Comparison of ENCODE assay signal across 19 cellular contexts in the genomic region with DNA sequence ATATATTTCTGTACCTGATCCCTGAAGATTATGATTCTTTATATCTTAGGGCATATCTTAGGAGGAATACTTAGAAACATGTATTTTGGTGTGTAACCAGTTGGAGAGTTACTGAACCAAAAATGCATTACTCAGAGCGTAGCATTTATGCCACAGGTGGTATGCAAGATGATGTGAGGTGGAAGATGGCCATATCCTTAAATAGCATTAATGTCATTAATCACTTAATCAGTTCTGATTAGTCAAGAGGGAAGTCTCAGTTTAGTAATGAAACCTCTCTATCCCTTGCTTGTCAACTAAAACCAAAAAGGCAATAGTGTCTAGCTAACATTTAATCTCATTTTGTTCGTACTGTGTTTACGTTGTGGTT. TPM values are rescaled to one million over a fixed set of nuclear protein-coding genes. Genes with fewer than 3 reads are reported as not detected.
DNase-seq lines count a peak whose midpoint lies in the region; ATAC-seq, FAIRE-seq and TF ChIP-seq lines count a peak whose summit lies in the region.
"Had no signal": no experiment of that assay in that cellular context is flagged by ENCODE, and none has a peak within 500 bp of the region (broad histone marks: within the 10 kb centered on the region; RNA-seq: fewer than 3 reads in every experiment).

No MANE protein-coding gene starts in this region.

- TF ChIP-seq POLR2A in A549 (IDR thresholded peaks at IDR 0.05; ENCODE audit: low read length) (no peak), HCT116 (IDR thresholded peaks at IDR 0.05; ENCODE audit: borderline replicate concordance, extremely low read depth, insufficient read depth, insufficient read length) (no peak)

- H3K4me3 ChIP-seq in A549 (no peak overlapping the region), HCT116 (replicated peaks in 1 of 2; ENCODE audit: low read depth in 1 of 2, low read length in 2 of 2) (no peak overlapping the region)
- H3K4me3 ChIP-seq: GM23338 had no signal

- peaks cover 39% of the 10 kb centered on the region for H3K4me1 ChIP-seq in A549
- peaks cover 40 to 66% of the 10 kb centered on the region in 2 experiments for H3K4me1 ChIP-seq in HCT116 (ENCODE audit: control insufficient read depth in 1 of 2, insufficient read depth in 2 of 2, low read length in 2 of 2)

- intact Hi-C loops in HCT116 (cut with micrococcal nuclease), result no loop called here
- intact Hi-C loops in activated CD4-positive, alpha-beta T cell treated with anti-CD3 and anti-CD28 coated beads, Interleukin-2, amount 10 ng/mL, durations not matched to agents 24 days and 14 days (cut with micrococcal nuclease), result no loop called here

- H3K9me3 ChIP-seq in A549, result no peaks in the 10 kb centered on the region
- no peaks in the 10 kb centered on the region for H3K9me3 ChIP-seq in HCT116 (ENCODE audit: control insufficient read depth in 1 of 2, insufficient read depth in 1 of 2, low read depth in 1 of 2, low read length in 2 of 2)

- CTCF ChIA-PET in A549 (lab: Yijun Ruan, JAX), result interaction anchor here (1.0 to 6.2 kb wide), 5 partner anchors 11 to 285 kb away, joined by 3 to 59 read pairs (median 4); no protein-coding TSS in a partner anchor
- CTCF ChIA-PET in HCT116 (lab: Charles Lee), result no interaction called here

- RAD21 ChIA-PET in HCT116 (lab: Charles Lee; ENCODE audit: low non-redundant PET in 1 of 2, low total read pairs in 2 of 2, uncharacterized antibody in 2 of 2, unreplicated experiment in 2 of 2), result no interaction called here

- no peaks in the 10 kb centered on the region for H3K27me3 Mint-ChIP-seq in activated CD4-positive, alpha-beta T cell treated with anti-CD3 and anti-CD28 coated beads, Interleukin-2, amount 10 ng/mL, durations not matched to agents 24 days and 14 days
- H3K27me3 Mint-ChIP-seq: B cell; CD4-positive, alpha-beta T cell had no signal

- H3K4me2 ChIP-seq in A549 (no peak overlapping the region), HCT116 (ENCODE audit: low read length) (0 out of 2 replicates have a peak overlapping the region, but pooled peaks have one; percentile 4)
- H3K4me2 ChIP-seq: GM23338 had no signal

- H3K36me3 ChIP-seq in HCT116 (ENCODE audit: control insufficient read depth in 1 of 2, insufficient read depth in 2 of 2, low read length in 2 of 2), result no peaks in the 10 kb centered on the region; a peak in 1 of 4 replicates

- no peaks in the 10 kb centered on the region for H3K9me3 Mint-ChIP-seq in activated CD4-positive, alpha-beta T cell treated with anti-CD3 and anti-CD28 coated beads, Interleukin-2, amount 10 ng/mL, durations not matched to agents 24 days and 14 days
- H3K9me3 Mint-ChIP-seq: CD4-positive, alpha-beta T cell had no signal

- H3K4me3 Mint-ChIP-seq in activated CD4-positive, alpha-beta T cell treated with anti-CD3 and anti-CD28 coated beads, Interleukin-2, amount 10 ng/mL, durations not matched to agents 24 days and 14 days, result no peak overlapping the region
- H3K4me3 Mint-ChIP-seq: B cell; CD4-positive, alpha-beta T cell; GM23338 had no signal

- POLR2A ChIA-PET in A549 (lab: Yijun Ruan, JAX) (no interaction called here), HCT116 (lab: Charles Lee) (interaction anchor here (1.0 to 2.0 kb wide), 2 partner anchors 9 to 132 kb away, joined by 3 to 7 read pairs; no protein-coding TSS in a partner anchor)

- H3K36me3 Mint-ChIP-seq in activated CD4-positive, alpha-beta T cell treated with anti-CD3 and anti-CD28 coated beads, Interleukin-2, amount 10 ng/mL, durations not matched to agents 24 days and 14 days (ENCODE audit: low read depth), result peaks cover 7% of the 10 kb centered on the region

- H3K79me2 ChIP-seq in HCT116 (ENCODE audit: insufficient read depth, low read length), result no peaks in the 10 kb centered on the region

- 61% methylated on average over 3 of the region's 3 CpGs for WGBS in A549 (ENCODE audit: missing lambda C conversion rate)

- peaks cover 4% of the 10 kb centered on the region for H3K4me1 Mint-ChIP-seq in activated CD4-positive, alpha-beta T cell treated with anti-CD3 and anti-CD28 coated beads, Interleukin-2, amount 10 ng/mL, durations not matched to agents 24 days and 14 days
- H3K4me1 Mint-ChIP-seq: B cell had no signal

- DNase-seq in A549 (ENCODE audit: low read depth in 1 of 2, low spot score in 1 of 2), result no peak
- DNase-seq in HCT116 (ENCODE audit: low read depth, low spot score), result no peak
- peak; percentile 29 for DNase-seq in kidney tubule cell (ENCODE audit: low spot score)
- no peak for DNase-seq in activated CD4-positive, alpha-beta T cell treated with anti-CD3 and anti-CD28 coated beads, Interleukin-2, amount 10 ng/mL, durations not matched to agents 24 days and 14 days
- DNase-seq: C1 segment of cervical spinal cord; CD4-positive, alpha-beta T cell; DMS153; DMS79 treated with DMSO at 0.1 percent for 48 hours; EL; H7 had no signal

- no peaks in the 10 kb centered on the region for H3K27me3 ChIP-seq in HCT116 (ENCODE audit: insufficient read depth, low read length)

- H3K27ac ChIP-seq in A549 (no peak overlapping the region), HCT116 (ENCODE audit: low read depth, low read length) (peak overlapping the region; percentile 7; the same call in 1 of the 2 replicates), VCaP (peak overlapping the region; percentile 45; the same call in 1 of the 2 replicates)

- no peak for TF ChIP-seq EP300 in A549 (IDR thresholded peaks at IDR 0.05)

- ATAC-seq in A549, result no peak
- ATAC-seq in HCT116, result no peak
- no peak for ATAC-seq in HG03175 (IDR thresholded peaks at IDR 0.05; ENCODE audit: unreplicated experiment)
- ATAC-seq in HG02884 (IDR thresholded peaks at IDR 0.05; ENCODE audit: unreplicated experiment), result no peak
- no peak for ATAC-seq in GM19452 (IDR thresholded peaks at IDR 0.05; ENCODE audit: unreplicated experiment)
- ATAC-seq: GM23338 had no signal

- no peak overlapping the region for H3K9ac ChIP-seq in HCT116 (ENCODE audit: low read length)

- H3K9me2 ChIP-seq in HCT116 (ENCODE audit: insufficient read depth), result no peaks in the 10 kb centered on the region; the same call in 1 of the 2 replicates

- no TSS peak for BruUV-seq in HCT116 (replicated peaks; lab: Mats Ljungman, UMichigan)

- no peak overlapping the region for H3K27ac Mint-ChIP-seq in activated CD4-positive, alpha-beta T cell treated with anti-CD3 and anti-CD28 coated beads, Interleukin-2, amount 10 ng/mL, durations not matched to agents 24 days and 14 days
- H3K27ac Mint-ChIP-seq: B cell; CD4-positive, alpha-beta T cell; GM23338 had no signal

- no peaks in the 10 kb centered on the region for H4K20me1 ChIP-seq in HCT116 (ENCODE audit: insufficient read depth)

- TF ChIP-seq CTCF in A549 (IDR thresholded peaks at IDR 0.05) (no peak), HCT116 (IDR thresholded peaks at IDR 0.05 in 2 of 3, conservative IDR thresholded peaks at IDR 0.05 in 1 of 3; ENCODE audit: borderline replicate concordance in 1 of 3, insufficient read depth in 1 of 3, low read depth in 2 of 3, low read length in 2 of 3) (no peak), VCaP (conservative IDR thresholded peaks at IDR 0.05) (no peak)

- no peak overlapping the region for H2AFZ ChIP-seq in HCT116 (ENCODE audit: low read depth, low read length, poor library complexity, severe bottlenecking)
- H2AFZ ChIP-seq: GM23338 had no signal

- FAIRE-seq in A549 (lab: Jason Lieb, UNC), result peak; percentile 77
- FAIRE-seq: G401.6, GM12892, HTR-8/SVneo had no signal

- TF ChIP-seq RAD21 in A549 (conservative IDR thresholded peaks at IDR 0.05 in 1 of 2, IDR thresholded peaks at IDR 0.05 in 1 of 2), result no peak
- TF ChIP-seq RAD21 in HCT116 (IDR thresholded peaks at IDR 0.05; ENCODE audit: low read depth), result no peak

TF ChIP-seq in A549, 52 proteins besides CTCF, POLR2A, EP300 and RAD21 (continues in another document):
- TF ChIP-seq NR3C1 (IDR thresholded peaks at IDR 0.05) (no peak), ZFP36 (IDR thresholded peaks at IDR 0.05; ENCODE audit: borderline replicate concordance, partially characterized antibody) (no peak), ESRRA (IDR thresholded peaks at IDR 0.05; ENCODE audit: borderline replicate concordance, low read length) (no peak), FOXS1 (CRISPR knock-in tag; IDR thresholded peaks at IDR 0.05) (no peak), MAFK (IDR thresholded peaks at IDR 0.05; ENCODE audit: partially characterized antibody) (no peak), SREBF2 (IDR thresholded peaks at IDR 0.05) (no peak), HOXB5 (CRISPR knock-in tag; IDR thresholded peaks at IDR 0.05) (no peak)
- TF ChIP-seq, protein P1, sequence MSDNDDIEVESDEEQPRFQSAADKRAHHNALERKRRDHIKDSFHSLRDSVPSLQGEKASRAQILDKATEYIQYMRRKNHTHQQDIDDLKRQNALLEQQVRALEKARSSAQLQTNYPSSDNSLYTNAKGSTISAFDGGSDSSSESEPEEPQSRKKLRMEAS (IDR thresholded peaks at IDR 0.05), result no peak

TF ChIP-seq in HCT116, 20 proteins besides CTCF, POLR2A, EP300 and RAD21 (continues in another document):
- no peak for TF ChIP-seq ELF1 (IDR thresholded peaks at IDR 0.05; ENCODE audit: borderline replicate concordance, low read depth)

RNA-seq across cellular contexts. Expression of a gene that starts 54.1 kb away (rescaled TPM):
- polyA plus RNA-seq in A549 (2011; rRNA removed) (14.3 and 15.2 TPM in 2 replicates), A549 (2017; fragmentation: RNase III; extraction: RNeasy Plus Mini Kit Qiagen cat#74134 plus additional on column Dnase treatment) (19.2 to 23.1 TPM (median 19.9 TPM) in 3 replicates)
- 7.9 and 9.2 TPM in 2 replicates for polyA plus RNA-seq in A549 (2012; cell fraction: cytosol; rRNA removed)
- polyA plus RNA-seq in A549 (2012; cell fraction: nucleus; rRNA removed), result 3.9 and 5.4 TPM in 2 replicates
- 21.7 and 23.1 TPM in 2 replicates for polyA minus RNA-seq in A549 (2011; rRNA and poly(A)+ RNA removed)
- 13.9 TPM for total RNA-seq in HCT116 (2021; ENCODE audit: unreplicated experiment)
- 4.4 and 4.8 TPM in 2 replicates for polyA plus RNA-seq in HCT116 (2012)
- 7.1 and 7.3 TPM in 2 replicates for total RNA-seq in activated CD4-positive, alpha-beta T cell treated with anti-CD3 and anti-CD28 coated beads, Interleukin-2, amount 10 ng/mL, durations not matched to agents 24 days and 14 days

Comparison
In these comparisons a context has a peak if more than half of its experiments do, and no peak if none do; other contexts are left out.
1. H3K27ac ChIP-seq: peak in HCT116 (single experiment) and VCaP (single experiment); none in A549 (0 of 2).